ENCODE assay signal across 12 cellular contexts in genomic region chr10:78432582-78432981, GRCh38.
DNase-seq lines count a peak whose midpoint lies in the region; ATAC-seq and TF ChIP-seq lines count a peak whose summit lies in the region.
"Had no signal": no experiment of that assay in that cellular context is flagged by ENCODE, and none has a peak within 500 bp of the region (broad histone marks: within the 10 kb centered on the region; RNA-seq: fewer than 3 reads in every experiment).

No MANE protein-coding gene starts in this region.

- no peak for TF ChIP-seq CTCF in right atrium auricular region (IDR thresholded peaks at IDR 0.05)

- peak overlapping the region; percentile 26 to 43 for H3K27ac ChIP-seq in right atrium auricular region

- H3K27me3 ChIP-seq in adipocyte (replicated peaks; ENCODE audit: control insufficient read depth, insufficient read depth, low read length) = peaks cover 2% of the 10 kb centered on the region
- no peaks in the 10 kb centered on the region for H3K27me3 ChIP-seq in right atrium auricular region

- DNase-seq in NCI-H1092 treated with DMSO at 0.1 percent for 48 hours (lab: John Stamatoyannopoulos, UW) (peak; percentile 23), NCI-H1092 (lab: John Stamatoyannopoulos, UW) (no peak), adipocyte (ENCODE audit: low read depth) (peak; percentile 17), right atrium auricular region (ENCODE audit: low spot score) (no peak), stromal cell of bone marrow (ENCODE audit: low read depth) (peak; percentile 37), G401 (ENCODE audit: low spot score) (no peak)
- DNase-seq: activated T-cell treated with anti-CD3 and anti-CD28 coated beads for 4 hours; NCI-H2029; stimulated activated CD4-positive, alpha-beta T cell treated with anti-CD3 and anti-CD28 coated beads, Interleukin-2, amount 100 ng/mL, for 24 hours; stimulated activated naive CD8-positive, alpha-beta T cell treated with anti-CD3 and anti-CD28 coated beads, Interleukin-15, Interleukin-2, amounts not matched to agents 100 U/mL and 50 U/mL, for 24 hours had no signal

- peak overlapping the region; percentile 20 for H3K9ac ChIP-seq in adipocyte (ENCODE audit: low read length)

- peaks cover 5% of the 10 kb centered on the region for H3K9me3 ChIP-seq in adipocyte (ENCODE audit: control insufficient read depth, low read length)
- H3K9me3 ChIP-seq in right atrium auricular region = no peaks in the 10 kb centered on the region

- H3K36me3 ChIP-seq in adipocyte (ENCODE audit: control insufficient read depth, insufficient read depth, low read length, severe bottlenecking) = no peaks in the 10 kb centered on the region
- no peaks in the 10 kb centered on the region for H3K36me3 ChIP-seq in right atrium auricular region

- H3K4me3 ChIP-seq in adipocyte (ENCODE audit: low read length) (no peak overlapping the region), right atrium auricular region (no peak overlapping the region)

- in situ Hi-C loops in G401 (cut with HindIII; ENCODE audit: low sequenced_read_pairs) = no loop called here

- H3K4me1 ChIP-seq in adipocyte (ENCODE audit: control insufficient read depth, insufficient read depth, low read length) = peaks cover 14% of the 10 kb centered on the region
- peaks cover 0 to 32% of the 10 kb centered on the region in 2 donors for H3K4me1 ChIP-seq in right atrium auricular region

- ATAC-seq in HG03469 (IDR thresholded peaks at IDR 0.05; ENCODE audit: unreplicated experiment) (no peak), HG03097 (IDR thresholded peaks at IDR 0.05; ENCODE audit: low FRiP score, unreplicated experiment) (no peak)
- ATAC-seq: stimulated activated naive CD8-positive, alpha-beta T cell treated with anti-CD3 and anti-CD28 coated beads, Interleukin-15, Interleukin-2, amounts not matched to agents 100 U/mL and 50 U/mL, for 24 hours had no signal

Comparison
In these comparisons a context has a peak if more than half of its experiments do, and no peak if none do; other contexts are left out.
1. DNase-seq: peak in NCI-H1092 treated with DMSO at 0.1 percent for 48 hours (single experiment), adipocyte (single experiment) and stromal cell of bone marrow (single experiment); none in NCI-H1092 (single experiment), right atrium auricular region (single experiment) and G401 (single experiment).